8 cellular contexts compared by ENCODE assay signal in the genomic region with DNA sequence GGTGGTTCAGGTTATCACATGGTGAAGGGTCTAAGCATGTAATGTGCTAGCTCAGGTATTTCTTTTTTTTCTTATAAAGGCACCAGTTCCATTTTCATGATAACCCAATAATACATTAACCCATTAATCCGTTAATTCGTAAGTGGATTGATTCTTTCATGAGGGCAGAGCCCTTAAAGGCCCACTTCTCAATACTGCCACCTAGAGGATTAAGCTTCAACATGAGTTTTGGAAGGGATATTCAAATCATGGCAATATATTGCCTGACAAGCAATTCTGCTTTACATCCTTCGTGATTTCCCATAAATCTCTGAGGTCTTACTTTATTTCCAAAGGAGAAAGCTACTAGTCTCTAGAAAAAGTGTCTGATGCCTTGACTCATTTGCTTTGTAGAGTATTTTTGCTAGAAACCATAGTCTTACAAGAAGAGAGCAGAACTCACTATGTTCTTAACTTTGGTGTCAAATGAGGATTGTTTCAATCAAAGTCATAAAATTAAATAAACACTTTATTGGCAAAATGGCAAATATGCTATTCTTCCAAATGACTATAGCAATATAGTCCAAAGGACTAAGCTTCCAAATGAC.
DNase-seq lines count a peak whose midpoint lies in the region; ATAC-seq and TF ChIP-seq lines count a peak whose summit lies in the region.

No MANE protein-coding gene starts in this region.

- H3K4me1 Mint-ChIP-seq in HFFc6 (ENCODE audit: low read depth) (peaks cover 12% of the 10 kb centered on the region; the same call in 1 of the 2 replicates), T-cell (no peaks in the 10 kb centered on the region)

- no peaks in the 10 kb centered on the region for H3K36me3 ChIP-seq in kidney epithelial cell (ENCODE audit: control insufficient read depth, insufficient read depth, low read length)

- H3K9me3 Mint-ChIP-seq in HFFc6 (no peaks in the 10 kb centered on the region), T-cell (no peaks in the 10 kb centered on the region)

- ATAC-seq in GM19328 (IDR thresholded peaks at IDR 0.05; ENCODE audit: unreplicated experiment), result no peak
- no peak for ATAC-seq in T-cell (replicated peaks in 1 of 4)

- CTCF ChIA-PET in T-cell (lab: Charles Lee), result interaction anchor here in 1 of 2 donors (1.4 kb wide), 1 partner anchor 430 kb away, joined by 4 read pairs; no protein-coding TSS in a partner anchor

- H3K36me3 Mint-ChIP-seq in HFFc6 (ENCODE audit: low read depth), result no peaks in the 10 kb centered on the region
- H3K36me3 Mint-ChIP-seq in T-cell, result no peaks in the 10 kb centered on the region

- H3K27ac Mint-ChIP-seq in HFFc6, result no peak overlapping the region
- no peak overlapping the region for H3K27ac Mint-ChIP-seq in T-cell

- TF ChIP-seq CTCF in GM12865 (IDR thresholded peaks at IDR 0.05; ENCODE audit: insufficient read depth, low read depth, low read length, missing control alignments) (peak; percentile 67), HFFc6 (IDR thresholded peaks at IDR 0.05) (peak; percentile 87), kidney epithelial cell (IDR thresholded peaks at IDR 0.05; ENCODE audit: insufficient read depth, low read length, poor library complexity, severe bottlenecking) (peak; percentile 69)

- H3K27me3 Mint-ChIP-seq in HFFc6 (ENCODE audit: insufficient read depth) (peaks cover 7% of the 10 kb centered on the region), T-cell (peaks cover 9 to 13% of the 10 kb centered on the region in 2 donors)

- H3K4me3 ChIP-seq in GM12865 (ENCODE audit: low read depth, low read length) (no peak overlapping the region), kidney epithelial cell (ENCODE audit: low read depth, low read length) (no peak overlapping the region)

- POLR2A ChIA-PET in T-cell (lab: Charles Lee), result no interaction called here

- DNase-seq in GM12865 (ENCODE audit: low read depth) (peak; percentile 54), HFFc6 (peak; percentile 49), NCI-H2107 treated with DMSO at 0.1 percent for 48 hours (lab: John Stamatoyannopoulos, UW; ENCODE audit: unreplicated experiment) (peak; percentile 5), amniotic epithelial cell (ENCODE audit: low read depth) (peak; percentile 44), kidney epithelial cell (ENCODE audit: low read depth) (peak; percentile 10), T-cell (no peak), D341Med (ENCODE audit: low spot score) (no peak)

- no peaks in the 10 kb centered on the region for H3K27me3 ChIP-seq in kidney epithelial cell (ENCODE audit: control insufficient read depth, insufficient read depth, low read length)

- H3K4me3 Mint-ChIP-seq in HFFc6, result no peak overlapping the region
- H3K4me3 Mint-ChIP-seq in T-cell, result no peak overlapping the region

Comparison
In these comparisons a context has a peak if more than half of its experiments do, and no peak if none do; other contexts are left out.
1. DNase-seq: peak in GM12865 (single experiment), HFFc6 (single experiment), NCI-H2107 treated with DMSO at 0.1 percent for 48 hours (single experiment), amniotic epithelial cell (single experiment) and kidney epithelial cell (single experiment); none in T-cell (0 of 34) and D341Med (single experiment).
2. Peak in every context shown above with its lines, with median percentiles within 50 percentile points of each other: CTCF ChIP-seq.